Comparison of ENCODE assay signal across 13 cellular contexts in the genomic region with DNA sequence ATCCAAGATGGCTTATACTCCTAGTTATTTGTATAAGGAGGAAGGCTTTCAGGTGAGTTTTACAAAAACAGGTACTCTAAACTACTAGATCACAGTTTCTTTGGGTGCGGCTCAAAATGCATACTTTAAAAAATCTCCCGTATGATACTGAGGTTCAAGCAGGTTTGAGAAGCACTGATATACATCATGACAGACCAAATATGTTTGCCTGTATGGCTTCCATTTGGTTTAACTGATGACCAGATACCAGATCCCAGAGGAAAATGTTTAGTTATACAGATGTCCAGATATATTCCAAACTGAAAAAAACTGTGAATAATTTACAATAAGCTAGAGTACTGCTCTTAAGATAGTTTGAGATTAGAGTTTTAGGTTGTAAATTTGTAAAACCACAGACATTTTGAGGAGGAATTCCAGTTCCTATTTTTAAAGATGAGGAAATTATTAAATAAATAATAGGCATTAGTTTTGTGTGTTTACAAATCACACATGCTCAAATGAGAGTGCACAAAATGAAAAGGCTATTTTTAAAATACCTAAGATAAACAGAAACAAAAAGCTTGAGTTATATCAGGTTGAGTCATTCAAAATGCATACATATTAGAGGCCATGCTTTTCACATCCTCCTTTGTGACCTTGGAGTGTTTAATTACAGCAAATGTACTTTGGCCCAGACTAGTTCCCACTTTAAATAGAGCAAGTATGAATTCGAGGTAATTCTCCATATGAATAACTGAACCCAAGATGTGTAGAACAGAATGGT.
DNase-seq lines count a peak whose midpoint lies in the region; ATAC-seq and TF ChIP-seq lines count a peak whose summit lies in the region.
"Had no signal": no experiment of that assay in that cellular context is flagged by ENCODE, and none has a peak within 500 bp of the region (broad histone marks: within the 10 kb centered on the region; RNA-seq: fewer than 3 reads in every experiment).

No MANE protein-coding gene starts in this region.

- no peaks in the 10 kb centered on the region for H3K27me3 ChIP-seq in rectal smooth muscle tissue (ENCODE audit: control insufficient read depth, insufficient read depth, low read length)
- H3K27me3 ChIP-seq in thyroid gland = no peaks in the 10 kb centered on the region
- H3K27me3 ChIP-seq: dorsolateral prefrontal cortex had no signal

- H3K4me3 ChIP-seq in choroid plexus epithelial cell (ENCODE audit: low read depth, low read length) = no peak overlapping the region
- no peak overlapping the region for H3K4me3 ChIP-seq in rectal smooth muscle tissue (ENCODE audit: low read length)
- H3K4me3 ChIP-seq in thyroid gland (replicated peaks in 1 of 3) = no peak overlapping the region
- H3K4me3 ChIP-seq: dorsolateral prefrontal cortex had no signal

- peaks cover 5% of the 10 kb centered on the region for H3K4me1 ChIP-seq in rectal smooth muscle tissue (ENCODE audit: control insufficient read depth, insufficient read depth, low read length)
- H3K4me1 ChIP-seq in thyroid gland = no peaks in the 10 kb centered on the region

- H3K36me3 Mint-ChIP-seq in immature natural killer cell = peaks cover 0 to 4% (median 0%) of the 10 kb centered on the region in 3 donors
- H3K36me3 Mint-ChIP-seq: stimulated activated memory B cell treated with anti-CD40 and anti-IgM and Interleukin-4, amounts not matched to agents 10 μg/mL and 1 μg/mL and 100 μg/mL, for 72 hours had no signal

- ATAC-seq in GM18519 (IDR thresholded peaks at IDR 0.05; ENCODE audit: low FRiP score, unreplicated experiment) (peak; percentile 40), HG03439 (IDR thresholded peaks at IDR 0.05; ENCODE audit: unreplicated experiment) (peak; percentile 87)
- ATAC-seq: stimulated activated memory B cell treated with anti-CD40 and anti-IgM and Interleukin-4, amounts not matched to agents 10 μg/mL and 1 μg/mL and 100 μg/mL, for 72 hours; T-helper 17 cell had no signal

- H3K9ac ChIP-seq in rectal smooth muscle tissue (ENCODE audit: low read length) = no peak overlapping the region

- no peak for TF ChIP-seq CTCF in choroid plexus epithelial cell (conservative IDR thresholded peaks at IDR 0.05; ENCODE audit: low read depth, low read length)
- no peak for TF ChIP-seq CTCF in thyroid gland (IDR thresholded peaks at IDR 0.05)

- H3K27ac ChIP-seq in rectal smooth muscle tissue (ENCODE audit: low read depth, low read length) = peak overlapping the region; percentile 82
- H3K27ac ChIP-seq in thyroid gland = no peak overlapping the region

- H3K9me3 Mint-ChIP-seq in immature natural killer cell = peaks cover 0 to 27% (median 0%) of the 10 kb centered on the region in 6 donors
- H3K9me3 Mint-ChIP-seq: stimulated activated memory B cell treated with anti-CD40 and anti-IgM and Interleukin-4, amounts not matched to agents 10 μg/mL and 1 μg/mL and 100 μg/mL, for 72 hours had no signal

- H3K27me3 Mint-ChIP-seq in immature natural killer cell (ENCODE audit: low read depth in 3 of 3) = peaks cover 0 to 5% (median 0%) of the 10 kb centered on the region in 3 donors
- H3K27me3 Mint-ChIP-seq: stimulated activated memory B cell treated with anti-CD40 and anti-IgM and Interleukin-4, amounts not matched to agents 10 μg/mL and 1 μg/mL and 100 μg/mL, for 72 hours; T-helper 17 cell had no signal

- no peaks in the 10 kb centered on the region for H3K4me1 Mint-ChIP-seq in immature natural killer cell
- H3K4me1 Mint-ChIP-seq: stimulated activated memory B cell treated with anti-CD40 and anti-IgM and Interleukin-4, amounts not matched to agents 10 μg/mL and 1 μg/mL and 100 μg/mL, for 72 hours; T-helper 17 cell had no signal

- H3K36me3 ChIP-seq in rectal smooth muscle tissue (ENCODE audit: control insufficient read depth, insufficient read depth, low read length) = no peaks in the 10 kb centered on the region
- H3K36me3 ChIP-seq in thyroid gland = no peaks in the 10 kb centered on the region

- TF ChIP-seq POLR2A in thyroid gland (IDR thresholded peaks at IDR 0.05) = no peak

- WGBS in thyroid gland, 2 donors = 80 to 83% methylated on average over 3 of the region's 3 CpGs

- DNase-seq in choroid plexus epithelial cell (ENCODE audit: low read depth) (peak; percentile 83), immature natural killer cell (no peak), thyroid gland (no peak), NCI-H2227 (lab: John Stamatoyannopoulos, UW; ENCODE audit: unreplicated experiment) (no peak)
- DNase-seq in stimulated activated CD4-positive, alpha-beta T cell treated with anti-CD3 and anti-CD28 coated beads, Interleukin-4, amount 100 ng/mL, for 1 hour = no peak
- DNase-seq: dorsolateral prefrontal cortex, kidney, NCI-H2081, T-helper 17 cell had no signal

- intact Hi-C loops in thyroid gland (cut with DNase I) = no loop called here

- no peaks in the 10 kb centered on the region for H3K9me3 ChIP-seq in thyroid gland

- H3K27ac Mint-ChIP-seq in immature natural killer cell = no peak overlapping the region
- H3K27ac Mint-ChIP-seq: stimulated activated memory B cell treated with anti-CD40 and anti-IgM and Interleukin-4, amounts not matched to agents 10 μg/mL and 1 μg/mL and 100 μg/mL, for 72 hours; T-helper 17 cell had no signal

- H3K4me3 Mint-ChIP-seq in immature natural killer cell = no peak overlapping the region
- H3K4me3 Mint-ChIP-seq: stimulated activated memory B cell treated with anti-CD40 and anti-IgM and Interleukin-4, amounts not matched to agents 10 μg/mL and 1 μg/mL and 100 μg/mL, for 72 hours; T-helper 17 cell had no signal
